Comparison of ENCODE assay signal across 9 cellular contexts in genomic region chr22:40401532-40401931, GRCh38. TPM values are rescaled to one million over a fixed set of nuclear protein-coding genes. Genes with fewer than 3 reads are reported as not detected.
DNase-seq lines count a peak whose midpoint lies in the region; ATAC-seq and TF ChIP-seq lines count a peak whose summit lies in the region.
"Had no signal": no experiment of that assay in that cellular context is flagged by ENCODE, and none has a peak within 500 bp of the region (broad histone marks: within the 10 kb centered on the region; RNA-seq: fewer than 3 reads in every experiment).

No MANE protein-coding gene starts in this region.

- no peak for TF ChIP-seq POLR2A in vagina (IDR thresholded peaks at IDR 0.05)

- H3K4me1 Mint-ChIP-seq in activated T-cell treated with anti-CD3 and anti-CD28 coated beads, Interleukin-2, amount 50 U/mL, for 72 hours (ENCODE audit: low read depth): peaks cover 72% of the 10 kb centered on the region
- peaks cover 80% of the 10 kb centered on the region for H3K4me1 Mint-ChIP-seq in stimulated activated naive CD8-positive, alpha-beta T cell treated with anti-CD3 and anti-CD28 coated beads, Interleukin-15, amount 100 ng/mL, for 72 hours

- H3K9me3 Mint-ChIP-seq in activated T-cell treated with anti-CD3 and anti-CD28 coated beads, Interleukin-2, amount 50 U/mL, for 72 hours: no peaks in the 10 kb centered on the region
- no peaks in the 10 kb centered on the region for H3K9me3 Mint-ChIP-seq in stimulated activated naive CD8-positive, alpha-beta T cell treated with anti-CD3 and anti-CD28 coated beads, Interleukin-15, amount 100 ng/mL, for 72 hours

- no peak overlapping the region for H3K27ac ChIP-seq in osteoblast (ENCODE audit: low read depth, low read length)
- no peak overlapping the region for H3K27ac ChIP-seq in PC-3 (ENCODE audit: low read length)
- H3K27ac ChIP-seq in vagina: no peak overlapping the region

- peaks cover 3% of the 10 kb centered on the region for H4K20me1 ChIP-seq in osteoblast (ENCODE audit: insufficient read depth, low read length)
- H4K20me1 ChIP-seq in PC-3 (ENCODE audit: low read length): no peaks in the 10 kb centered on the region

- no peaks in the 10 kb centered on the region for H3K9me2 ChIP-seq in PC-3 (replicated peaks; ENCODE audit: low read length)

- H3K4me3 ChIP-seq in osteoblast (ENCODE audit: insufficient read depth, low read length) (no peak overlapping the region), PC-3 (ENCODE audit: low read length) (no peak overlapping the region), vagina (no peak overlapping the region)

- POLR2A ChIA-PET in PC-3 (lab: Charles Lee; ENCODE audit: unreplicated experiment): no interaction called here

- peak overlapping the region; percentile 88 for H3K27ac Mint-ChIP-seq in activated T-cell treated with anti-CD3 and anti-CD28 coated beads, Interleukin-2, amount 50 U/mL, for 72 hours
- peak overlapping the region; percentile 29 to 85 for H3K27ac Mint-ChIP-seq in stimulated activated naive CD8-positive, alpha-beta T cell treated with anti-CD3 and anti-CD28 coated beads, Interleukin-15, amount 100 ng/mL, for 72 hours

- no peak overlapping the region for H3K4me2 ChIP-seq in osteoblast (ENCODE audit: insufficient read depth, low read length)
- no peak overlapping the region for H3K4me2 ChIP-seq in PC-3 (ENCODE audit: low read length)

- peaks cover 0 to 21% of the 10 kb centered on the region in 2 donors for H3K36me3 Mint-ChIP-seq in activated T-cell treated with anti-CD3 and anti-CD28 coated beads, Interleukin-2, amount 50 U/mL, for 72 hours (ENCODE audit: insufficient read depth in 2 of 2)

- no peak overlapping the region for H3K9ac ChIP-seq in PC-3 (ENCODE audit: low read length)

- peaks cover 3% of the 10 kb centered on the region for H3K79me2 ChIP-seq in osteoblast (ENCODE audit: insufficient read depth, low read length)
- no peaks in the 10 kb centered on the region for H3K79me2 ChIP-seq in PC-3 (ENCODE audit: low read length)

- H3K27me3 ChIP-seq in osteoblast (ENCODE audit: insufficient read depth, low read length) (no peaks in the 10 kb centered on the region), PC-3 (ENCODE audit: low read length) (no peaks in the 10 kb centered on the region), vagina (no peaks in the 10 kb centered on the region)

- no peak for DNase-seq in activated CD4-positive, CD25-positive, alpha-beta regulatory T cell treated with anti-CD3 and anti-CD28 coated beads, Interleukin-2, amount 50 U/mL, for 72 hours
- peak; percentile 70 to 81 for DNase-seq in activated T-cell treated with anti-CD3 and anti-CD28 coated beads, Interleukin-2, amount 50 U/mL, for 72 hours
- DNase-seq in osteoblast (ENCODE audit: insufficient read length, low spot score, missing footprints) (peak; percentile 22), NCI-H2227 (lab: John Stamatoyannopoulos, UW; ENCODE audit: unreplicated experiment) (no peak), PC-3 (no peak), vagina (ENCODE audit: extremely low spot score in 2 of 2) (no peak)
- DNase-seq in stimulated activated naive CD8-positive, alpha-beta T cell treated with anti-CD3 and anti-CD28 coated beads, Interleukin-15, amount 100 ng/mL, for 72 hours: peak; percentile 52 to 62
- DNase-seq: NCI-H2171 treated with DMSO at 0.1 percent for 48 hours had no signal

- H3K27me3 Mint-ChIP-seq in activated T-cell treated with anti-CD3 and anti-CD28 coated beads, Interleukin-2, amount 50 U/mL, for 72 hours (ENCODE audit: low read depth): no peaks in the 10 kb centered on the region
- H3K27me3 Mint-ChIP-seq in stimulated activated naive CD8-positive, alpha-beta T cell treated with anti-CD3 and anti-CD28 coated beads, Interleukin-15, amount 100 ng/mL, for 72 hours: no peaks in the 10 kb centered on the region

- no peaks in the 10 kb centered on the region for H3K9me3 ChIP-seq in osteoblast (ENCODE audit: low read depth, low read length)
- H3K9me3 ChIP-seq in PC-3 (ENCODE audit: low read length): no peaks in the 10 kb centered on the region
- H3K9me3 ChIP-seq in vagina: no peaks in the 10 kb centered on the region

- peaks cover 39% of the 10 kb centered on the region for H3K36me3 ChIP-seq in osteoblast (ENCODE audit: insufficient read depth, low read length)
- H3K36me3 ChIP-seq in PC-3 (ENCODE audit: low read depth, low read length): peaks cover 1% of the 10 kb centered on the region; the same call in 1 of the 2 replicates
- peaks cover 0 to 40% of the 10 kb centered on the region in 2 donors for H3K36me3 ChIP-seq in vagina

- H3K4me3 Mint-ChIP-seq in activated T-cell treated with anti-CD3 and anti-CD28 coated beads, Interleukin-2, amount 50 U/mL, for 72 hours: peak overlapping the region; percentile 68 to 75
- H3K4me3 Mint-ChIP-seq in stimulated activated naive CD8-positive, alpha-beta T cell treated with anti-CD3 and anti-CD28 coated beads, Interleukin-15, amount 100 ng/mL, for 72 hours: peak overlapping the region; percentile 55 to 63

- no TSS peak for BruUV-seq in PC-3 (replicated peaks; lab: Mats Ljungman, UMichigan)

- intact Hi-C loops in PC-3 (cut with micrococcal nuclease): no loop called here
- intact Hi-C loops in vagina (cut with DNase I): no loop called here

- TF ChIP-seq CTCF in osteoblast (IDR thresholded peaks at IDR 0.05; ENCODE audit: extremely low read depth, low read depth, low read length) (no peak), PC-3 (conservative IDR thresholded peaks at IDR 0.05; ENCODE audit: low read depth, low read length) (no peak), vagina (IDR thresholded peaks at IDR 0.05) (no peak)

- CTCF ChIA-PET in PC-3 (lab: Charles Lee): no interaction called here

- H3K4me1 ChIP-seq in osteoblast (ENCODE audit: insufficient read depth, low read length): peaks cover 6% of the 10 kb centered on the region
- H3K4me1 ChIP-seq in PC-3 (ENCODE audit: insufficient read depth, low read length): peaks cover 10% of the 10 kb centered on the region
- peaks cover 10% of the 10 kb centered on the region for H3K4me1 ChIP-seq in vagina

- ATAC-seq in activated CD4-positive, CD25-positive, alpha-beta regulatory T cell treated with anti-CD3 and anti-CD28 coated beads, Interleukin-2, amount 50 U/mL, for 24 hours: peak; percentile 89 to 91
- ATAC-seq in activated T-cell treated with anti-CD3 and anti-CD28 coated beads, Interleukin-2, amount 50 U/mL, for 72 hours (replicated peaks in 1 of 2): peak; percentile 93 to 94
- peak; percentile 93 for ATAC-seq in stimulated activated naive CD8-positive, alpha-beta T cell treated with anti-CD3 and anti-CD28 coated beads, Interleukin-15, amount 100 ng/mL, for 72 hours
- no peak for ATAC-seq in PC-3

- no peaks in the 10 kb centered on the region for H3F3A ChIP-seq in PC-3 (ENCODE audit: low read length, unreplicated experiment)

- H2AFZ ChIP-seq in osteoblast (ENCODE audit: low read length): no peak overlapping the region
- H2AFZ ChIP-seq in PC-3 (ENCODE audit: low read length): no peak overlapping the region

RNA-seq across cellular contexts. Expression of gene SGSM3, which starts 31.1 kb away (rescaled TPM):
- 10 to 100 TPM; 47.1 to 55.8 TPM for total RNA-seq in activated T-cell treated with anti-CD3 and anti-CD28 coated beads, Interleukin-2, amount 50 U/mL, for 72 hours
- 31.2 and 35.5 TPM in 2 replicates for total RNA-seq in osteoblast
- total RNA-seq in PC-3 (2014; rRNA removed): 45.0 and 53.9 TPM in 2 replicates
- 75.6 TPM for total RNA-seq in vagina

RNA-seq across cellular contexts. Expression of gene ADSL, which starts 55.2 kb away (rescaled TPM):
- 100 to 1,000 TPM in 1 of 2 donors, 10 to 100 TPM in 1; 98.7 to 102 TPM for total RNA-seq in activated T-cell treated with anti-CD3 and anti-CD28 coated beads, Interleukin-2, amount 50 U/mL, for 72 hours
- total RNA-seq in osteoblast (120 and 155 TPM in 2 replicates), PC-3 (2014; rRNA removed) (72.6 and 93.8 TPM in 2 replicates), vagina (41.0 TPM)

Comparison
In these comparisons a context has a peak if more than half of its experiments do, and no peak if none do; other contexts are left out.
1. DNase-seq: peak in activated T-cell treated with anti-CD3 and anti-CD28 coated beads, Interleukin-2, amount 50 U/mL, for 72 hours (2 of 2), osteoblast (single experiment) and stimulated activated naive CD8-positive, alpha-beta T cell treated with anti-CD3 and anti-CD28 coated beads, Interleukin-15, amount 100 ng/mL, for 72 hours (2 of 2); none in activated CD4-positive, CD25-positive, alpha-beta regulatory T cell treated with anti-CD3 and anti-CD28 coated beads, Interleukin-2, amount 50 U/mL, for 72 hours (single experiment), NCI-H2227 (single experiment), PC-3 (single experiment) and vagina (0 of 2).